ENCODE assay signal across 11 cellular contexts in the genomic region with DNA sequence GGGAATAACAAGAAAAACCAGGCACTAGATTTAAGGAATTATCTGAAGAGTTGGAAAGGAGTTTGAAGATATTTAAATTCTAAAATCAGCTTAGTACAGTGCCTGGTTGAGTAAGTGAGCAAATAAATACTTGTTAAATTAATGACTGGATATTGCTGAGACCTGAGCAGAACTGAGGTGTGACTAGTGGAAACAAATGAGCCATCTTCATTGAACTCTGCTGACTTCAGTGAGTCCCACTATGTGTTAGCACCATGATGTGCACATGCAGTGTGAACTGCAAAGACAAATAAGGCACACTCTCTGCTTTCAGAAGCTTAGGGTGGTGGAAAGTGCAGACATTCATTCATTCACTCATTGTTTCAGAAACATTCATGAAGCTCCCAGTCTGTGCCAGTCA. TPM values are rescaled to one million over a fixed set of nuclear protein-coding genes. Genes with fewer than 3 reads are reported as not detected.
DNase-seq lines count a peak whose midpoint lies in the region; ATAC-seq and TF ChIP-seq lines count a peak whose summit lies in the region.
"Had no signal": no experiment of that assay in that cellular context is flagged by ENCODE, and none has a peak within 500 bp of the region (broad histone marks: within the 10 kb centered on the region; RNA-seq: fewer than 3 reads in every experiment).

No MANE protein-coding gene starts in this region.

- TF ChIP-seq CTCF in left lung (IDR thresholded peaks at IDR 0.05) (no peak), transverse colon (IDR thresholded peaks at IDR 0.05) (no peak)

- no peaks in the 10 kb centered on the region for H3K27me3 Mint-ChIP-seq in activated T-cell treated with anti-CD3 and anti-CD28 coated beads, Interleukin-2, amount 50 U/mL, for 24 hours
- H3K27me3 Mint-ChIP-seq in T-cell: no peaks in the 10 kb centered on the region

- ATAC-seq in T-cell (replicated peaks in 1 of 4): no peak
- ATAC-seq in left lung: peak; percentile 56
- no peak for ATAC-seq in HG03139 (IDR thresholded peaks at IDR 0.05; ENCODE audit: unreplicated experiment)
- no peak for ATAC-seq in GM21367 (IDR thresholded peaks at IDR 0.05; ENCODE audit: unreplicated experiment)
- ATAC-seq: Panc1 had no signal

- TF ChIP-seq EP300 in transverse colon (IDR thresholded peaks at IDR 0.05; ENCODE audit: low read depth): no peak

- CTCF ChIA-PET in T-cell (lab: Charles Lee): no interaction called here

- in situ Hi-C loops in transverse colon (cut with MboI; ENCODE audit: low pct_ligation_motif_present in 1 of 4, low pct_unique_long_range_greater_than_20kb in 1 of 4, low sequenced_read_pairs in 3 of 4): no loop called here

- H3K9me3 ChIP-seq in left lung: no peaks in the 10 kb centered on the region
- no peaks in the 10 kb centered on the region for H3K9me3 ChIP-seq in transverse colon

- H3K4me3 ChIP-seq in left lung (no peak overlapping the region), transverse colon (no peak overlapping the region)
- H3K4me3 ChIP-seq: skin epidermis had no signal

- peak overlapping the region; percentile 77 for H3K27ac Mint-ChIP-seq in activated T-cell treated with anti-CD3 and anti-CD28 coated beads, Interleukin-2, amount 50 U/mL, for 24 hours
- peak overlapping the region; percentile 77 to 90 for H3K27ac Mint-ChIP-seq in T-cell

- H3K4me3 Mint-ChIP-seq in activated T-cell treated with anti-CD3 and anti-CD28 coated beads, Interleukin-2, amount 50 U/mL, for 24 hours: no peak overlapping the region
- peak overlapping the region in 1 of 3 donors; percentile 52 for H3K4me3 Mint-ChIP-seq in T-cell

- H3K4me1 Mint-ChIP-seq in activated T-cell treated with anti-CD3 and anti-CD28 coated beads, Interleukin-2, amount 50 U/mL, for 24 hours (ENCODE audit: low read depth): peaks cover 22% of the 10 kb centered on the region
- peaks cover 9 to 17% (median 16%) of the 10 kb centered on the region in 3 donors for H3K4me1 Mint-ChIP-seq in T-cell

- POLR2A ChIA-PET in T-cell (lab: Charles Lee): no interaction called here

- H3K9me3 Mint-ChIP-seq in activated T-cell treated with anti-CD3 and anti-CD28 coated beads, Interleukin-2, amount 50 U/mL, for 24 hours: no peaks in the 10 kb centered on the region
- no peaks in the 10 kb centered on the region for H3K9me3 Mint-ChIP-seq in T-cell

- DNase-seq in activated T-cell treated with anti-CD3 and anti-CD28 coated beads, Interleukin-2, amount 50 U/mL, for 24 hours: no peak
- DNase-seq in activated T-cell treated with anti-CD3 and anti-CD28 coated beads, Interleukin-2, amount 50 U/mL, for 48 hours: no peak
- DNase-seq in T-cell (no peak), left lung (no peak), transverse colon (no peak), SW 1271 (lab: John Stamatoyannopoulos, UW) (no peak)

- peaks cover 17 to 39% of the 10 kb centered on the region in 2 donors for H3K4me1 ChIP-seq in left lung
- H3K4me1 ChIP-seq in transverse colon: peaks cover 0 to 11% (median 0%) of the 10 kb centered on the region in 4 donors

- H3K27ac ChIP-seq in left lung (peak overlapping the region; percentile 76 to 77), transverse colon (peak overlapping the region in 3 of 4 donors; percentile 19 to 26 (median 20))
- H3K27ac ChIP-seq: VCaP had no signal

- H3K36me3 ChIP-seq in left lung (no peaks in the 10 kb centered on the region), transverse colon (no peaks in the 10 kb centered on the region)

- H3K27me3 ChIP-seq in left lung (no peaks in the 10 kb centered on the region), transverse colon (no peaks in the 10 kb centered on the region)

- H3K36me3 Mint-ChIP-seq in activated T-cell treated with anti-CD3 and anti-CD28 coated beads, Interleukin-2, amount 50 U/mL, for 24 hours (ENCODE audit: low read depth): no peaks in the 10 kb centered on the region
- H3K36me3 Mint-ChIP-seq in T-cell: peaks cover 5% of the 10 kb centered on the region

- intact Hi-C loops in left lung (cut with DNase I) (no loop called here), transverse colon (cut with DNase I; ENCODE audit: low total_unique reads) (no loop called here)

- no peak for TF ChIP-seq POLR2A in transverse colon (IDR thresholded peaks at IDR 0.05)

RNA-seq across cellular contexts. Expression of gene ELAPOR1, which starts 48.7 kb away (rescaled TPM):
- 10 to 100 TPM in 4 of 5 donors, 1 to 10 TPM in 1; 8.1 to 21.4 (median 16.1) TPM for total RNA-seq in T-cell
- 1 to 10 TPM; 2.4 to 6.3 TPM for total RNA-seq in left lung
- total RNA-seq in transverse colon: 10 to 100 TPM; 19.5 to 72.2 (median 38.4) TPM

RNA-seq across cellular contexts. Expression of gene SARS1, which starts 51.1 kb away (rescaled TPM):
- total RNA-seq in T-cell: 100 to 1,000 TPM; 106 to 192 (median 173) TPM
- 100 to 1,000 TPM; 144 to 189 TPM for total RNA-seq in left lung
- 100 to 1,000 TPM in 3 of 4 donors, 10 to 100 TPM in 1; 79.4 to 150 (median 125) TPM for total RNA-seq in transverse colon
